ENCODE assay signal across 28 cellular contexts in genomic region chr1:240394353-240394752, GRCh38.
"Had no signal": no experiment of that assay in that cellular context is flagged by ENCODE, and none has a peak within 500 bp of the region (broad histone marks: within the 10 kb centered on the region; RNA-seq: fewer than 3 reads in every experiment).

No MANE protein-coding gene starts in this region.

- H3K27ac ChIP-seq: colonic mucosa, coronary artery, dorsolateral prefrontal cortex, epithelial cell of prostate, esophagus muscularis mucosa, esophagus squamous epithelium, foreskin keratinocyte, gastrocnemius medialis, gastroesophageal sphincter, heart left ventricle, heart right ventricle had no signal

- ATAC-seq: effector memory CD8-positive, alpha-beta T cell; esophagus mucosa; foreskin keratinocyte; gastrocnemius medialis; gastroesophageal sphincter; heart left ventricle; heart right ventricle had no signal

- DNase-seq: colonic mucosa; cortex of kidney; dermis blood vessel endothelial cell; dorsolateral prefrontal cortex; effector CD4-positive, alpha-beta T cell; effector CD8-positive, alpha-beta T cell; effector memory CD4-positive, alpha-beta T cell; effector memory CD8-positive, alpha-beta T cell; endodermal cell; erythroblast; esophagus squamous epithelium; foreskin fibroblast; foreskin keratinocyte; foreskin melanocyte; gastrocnemius medialis; glutamatergic neuron; head of caudate nucleus; heart left ventricle; heart right ventricle had no signal

- H3K9me3 ChIP-seq: colonic mucosa, esophagus muscularis mucosa, esophagus squamous epithelium, gastrocnemius medialis, gastroesophageal sphincter, heart left ventricle had no signal

- H3K4me3 ChIP-seq: colonic mucosa, coronary artery, dorsolateral prefrontal cortex, esophagus muscularis mucosa, esophagus squamous epithelium, gastrocnemius medialis, gastroesophageal sphincter, heart left ventricle, heart right ventricle had no signal

- H3K36me3 ChIP-seq: colonic mucosa, esophagus muscularis mucosa, esophagus squamous epithelium, gastrocnemius medialis, gastroesophageal sphincter, heart left ventricle, heart right ventricle had no signal

- H3K4me1 ChIP-seq: colonic mucosa, esophagus muscularis mucosa, esophagus squamous epithelium, foreskin keratinocyte, gastrocnemius medialis, gastroesophageal sphincter, heart left ventricle, heart right ventricle had no signal

- FAIRE-seq: colon, endometrium, endothelial cell of umbilical vein, frontal cortex had no signal
